8 cellular contexts compared by ENCODE assay signal in the genomic region with DNA sequence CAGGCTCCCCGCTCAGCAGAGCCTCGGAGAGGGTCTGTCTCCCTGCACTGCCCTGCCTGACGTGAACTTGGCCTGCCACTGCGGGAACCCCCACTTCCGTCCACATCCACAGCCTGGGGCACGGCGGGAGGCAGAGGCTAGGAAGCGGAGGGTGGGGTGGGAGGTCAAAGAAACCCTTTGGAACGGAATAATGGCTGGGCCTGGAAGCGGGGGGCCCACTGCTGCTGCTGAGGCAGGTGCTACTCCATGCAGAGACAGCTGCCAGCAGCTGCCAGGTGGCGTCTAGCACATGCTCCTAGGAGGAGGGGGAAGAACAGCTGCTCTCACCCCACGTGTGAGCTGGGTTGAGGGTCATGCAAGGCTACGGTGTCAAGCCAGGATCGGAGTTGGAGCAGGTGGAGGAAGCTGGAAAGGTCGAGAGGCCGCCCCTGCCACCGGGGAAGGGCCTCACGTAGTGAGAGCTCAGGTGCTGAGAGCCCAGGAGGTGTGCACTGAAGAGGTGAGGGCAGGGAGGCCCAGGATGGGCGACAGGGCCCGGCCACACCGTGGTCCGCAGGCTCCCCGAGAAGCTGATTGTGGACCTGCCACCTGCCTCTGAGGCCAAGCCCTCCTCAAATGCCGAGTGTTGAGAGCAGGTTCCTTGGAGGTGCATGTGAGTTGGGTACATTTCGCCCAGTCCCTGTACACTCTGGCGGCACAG. TPM values are rescaled to one million over a fixed set of nuclear protein-coding genes. Genes with fewer than 3 reads are reported as not detected.
A peak's percentile ranks its signal among the peaks of the same experiment; 100 is the strongest.
DNase-seq lines count a peak whose midpoint lies in the region; ATAC-seq and TF ChIP-seq lines count a peak whose summit lies in the region.

No MANE protein-coding gene starts in this region.

- H4K20me1 ChIP-seq in HCT116 (ENCODE audit: insufficient read depth) = no peaks in the 10 kb centered on the region

- H3K4me2 ChIP-seq in HCT116 (ENCODE audit: low read length) = no peak overlapping the region

- H3K9ac ChIP-seq in HCT116 (ENCODE audit: low read length) = no peak overlapping the region
- no peak overlapping the region for H3K9ac ChIP-seq in colonic mucosa (ENCODE audit: low read depth in 2 of 2, low read length in 2 of 2)

- H3K9me2 ChIP-seq in HCT116 (ENCODE audit: insufficient read depth) = no peaks in the 10 kb centered on the region

- no peak for TF ChIP-seq RAD21 in HCT116 (IDR thresholded peaks at IDR 0.05; ENCODE audit: low read depth)

- DNase-seq in A673 (ENCODE audit: low spot score) (no peak), HCT116 (ENCODE audit: low read depth, low spot score) (no peak), NCI-H345 treated with DMSO at 0.1 percent for 48 hours (lab: John Stamatoyannopoulos, UW; ENCODE audit: unreplicated experiment) (peak; percentile 78), colonic mucosa (no peak), NCI-H446 treated with DMSO at 0.1 percent for 48 hours (lab: John Stamatoyannopoulos, UW) (no peak)

- H3K27me3 ChIP-seq in A673 (replicated peaks; ENCODE audit: insufficient read depth, low read depth, low read length, poor library complexity) (peaks cover 11% of the 10 kb centered on the region), HCT116 (ENCODE audit: insufficient read depth, low read length) (no peaks in the 10 kb centered on the region), colonic mucosa (peaks cover 18% of the 10 kb centered on the region)

- intact Hi-C loops in A673 (cut with micrococcal nuclease; ENCODE audit: unreplicated experiment) (no loop called here), HCT116 (cut with micrococcal nuclease) (loop anchor here (1.0 to 5.0 kb wide), 2 partner anchors 54 to 166 kb away; no protein-coding TSS in a partner anchor), colonic mucosa (cut with DNase I) (no loop called here)

- no peak overlapping the region for H2AFZ ChIP-seq in HCT116 (ENCODE audit: low read depth, low read length, poor library complexity, severe bottlenecking)

- H3K27ac ChIP-seq in A673 (ENCODE audit: low read depth, low read length, poor library complexity, severe bottlenecking) (no peak overlapping the region), HCT116 (ENCODE audit: low read depth, low read length) (no peak overlapping the region), colonic mucosa (no peak overlapping the region)

- no peaks in the 10 kb centered on the region for H3K36me3 ChIP-seq in A673 (ENCODE audit: insufficient read depth, low read length, poor library complexity, severe bottlenecking)
- H3K36me3 ChIP-seq in HCT116 (ENCODE audit: control insufficient read depth in 1 of 2, insufficient read depth in 2 of 2, low read length in 2 of 2) = peaks cover 0 to 9% of the 10 kb centered on the region in 2 experiments; a peak in 2 of 4 replicates
- no peaks in the 10 kb centered on the region for H3K36me3 ChIP-seq in colonic mucosa

- no peaks in the 10 kb centered on the region for H3K9me3 ChIP-seq in A673 (ENCODE audit: low read depth, low read length, poor library complexity, severe bottlenecking)
- no peaks in the 10 kb centered on the region for H3K9me3 ChIP-seq in HCT116 (ENCODE audit: control insufficient read depth in 1 of 2, insufficient read depth in 1 of 2, low read depth in 1 of 2, low read length in 2 of 2)
- no peaks in the 10 kb centered on the region for H3K9me3 ChIP-seq in colonic mucosa

- BruUV-seq in A673 (replicated peaks; lab: Mats Ljungman, UMichigan) (no TSS peak), HCT116 (replicated peaks; lab: Mats Ljungman, UMichigan) (TSS peak; percentile 28)

- H3K4me1 ChIP-seq in A673 (ENCODE audit: insufficient read depth, low read length, poor library complexity, severe bottlenecking) (no peaks in the 10 kb centered on the region), HCT116 (ENCODE audit: control insufficient read depth in 1 of 2, insufficient read depth in 2 of 2, low read length in 2 of 2) (peaks cover 3 to 7% of the 10 kb centered on the region in 2 experiments; a peak in 2 of 4 replicates), colonic mucosa (peaks cover 13% of the 10 kb centered on the region)

- CTCF ChIA-PET in A673 (lab: Charles Lee) = interaction anchor here (0.6 kb wide), 1 partner anchor 33 kb away, joined by 3 read pairs; no protein-coding TSS in a partner anchor
- CTCF ChIA-PET in HCT116 (lab: Charles Lee) = interaction anchor here (1.0 to 1.2 kb wide), 4 partner anchors 23 to 395 kb away, joined by 3 to 6 read pairs (median 4); no protein-coding TSS in a partner anchor

- H3K79me2 ChIP-seq in HCT116 (ENCODE audit: insufficient read depth, low read length) = no peaks in the 10 kb centered on the region

- POLR2A ChIA-PET in A673 (lab: Charles Lee; ENCODE audit: low non-redundant PET) (no interaction called here), HCT116 (lab: Charles Lee) (interaction anchor here (0.9 to 1.5 kb wide), 3 partner anchors 10 to 29 kb away, joined by 3 read pairs; partner anchors contain the start of genes FAAP100 and FSCN2)

- TF ChIP-seq CTCF in A673 (conservative IDR thresholded peaks at IDR 0.05; ENCODE audit: low read depth, low read length) (0 out of 2 replicates have a peak, but pooled peaks have one; percentile 1), HCT116 (IDR thresholded peaks at IDR 0.05 in 2 of 3, conservative IDR thresholded peaks at IDR 0.05 in 1 of 3; ENCODE audit: borderline replicate concordance in 1 of 3, insufficient read depth in 1 of 3, low read depth in 2 of 3, low read length in 2 of 3) (no peak), colonic mucosa (IDR thresholded peaks at IDR 0.05) (peak; percentile 4)

- ATAC-seq in HCT116 (peak; percentile 7), HG02884 (IDR thresholded peaks at IDR 0.05; ENCODE audit: unreplicated experiment) (no peak), HG03135 (IDR thresholded peaks at IDR 0.05; ENCODE audit: unreplicated experiment) (no peak), GM18517 (IDR thresholded peaks at IDR 0.05; ENCODE audit: unreplicated experiment) (no peak)

- RAD21 ChIA-PET in HCT116 (lab: Charles Lee; ENCODE audit: low non-redundant PET in 1 of 2, low total read pairs in 2 of 2, uncharacterized antibody in 2 of 2, unreplicated experiment in 2 of 2) = interaction anchor here (1.0 to 1.4 kb wide), 3 partner anchors 19 to 54 kb away, joined by 3 to 5 read pairs (median 3); no protein-coding TSS in a partner anchor

- H3K4me3 ChIP-seq in A673 (ENCODE audit: low read depth, low read length, poor library complexity, severe bottlenecking) = no peak overlapping the region
- no peak overlapping the region for H3K4me3 ChIP-seq in HCT116 (replicated peaks in 1 of 2; ENCODE audit: low read depth in 1 of 2, low read length in 2 of 2)
- H3K4me3 ChIP-seq in colonic mucosa = no peak overlapping the region

- no peak for TF ChIP-seq POLR2A in HCT116 (IDR thresholded peaks at IDR 0.05; ENCODE audit: borderline replicate concordance, extremely low read depth, insufficient read depth, insufficient read length)

TF ChIP-seq in HCT116, 20 proteins besides CTCF, POLR2A, EP300 and RAD21:
- no peak for TF ChIP-seq ZNF274 (IDR thresholded peaks at IDR 0.05; ENCODE audit: low read depth, low read length)
- peak; percentile 53 for TF ChIP-seq POLR2AphosphoS5 (IDR thresholded peaks at IDR 0.05; ENCODE audit: low read depth, low read length)

RNA-seq across cellular contexts. Expression of gene FSCN2, which starts 9.8 kb away (rescaled TPM):
- 0.26 and 0.31 TPM in 2 replicates for total RNA-seq in A673 (2021)
- 10.1 TPM for total RNA-seq in HCT116 (2021; ENCODE audit: unreplicated experiment)
- polyA plus RNA-seq in HCT116 (2012) = 5.9 and 6.4 TPM in 2 replicates
- 1 to 10 TPM; 1.0 to 2.2 TPM for total RNA-seq in colonic mucosa

RNA-seq across cellular contexts. Expression of gene FAAP100, which starts 14.1 kb away (rescaled TPM):
- total RNA-seq in A673 (2021) (49.4 and 49.5 TPM in 2 replicates), HCT116 (2021; ENCODE audit: unreplicated experiment) (53.4 TPM), colonic mucosa (10 to 100 TPM; 16.5 to 34.3 TPM)
- 21.7 and 21.8 TPM in 2 replicates for polyA plus RNA-seq in HCT116 (2012)

RNA-seq across cellular contexts. Expression of gene ACTG1, which starts 25.4 kb away (rescaled TPM):
- total RNA-seq in A673 (2021) (2,855 and 3,247 TPM in 2 replicates), HCT116 (2021; ENCODE audit: unreplicated experiment) (6,223 TPM), colonic mucosa (1,000 to 10,000 TPM; 4,489 to 4,790 TPM)
- 6,644 and 8,513 TPM in 2 replicates for polyA plus RNA-seq in HCT116 (2012)

Comparison
In these comparisons a context has a peak if more than half of its experiments do, and no peak if none do; other contexts are left out.
1. CTCF ChIP-seq: peak in A673 (single experiment) and colonic mucosa (single experiment); none in HCT116 (0 of 3).